1 cellular context compared by ENCODE assay signal in the genomic region with DNA sequence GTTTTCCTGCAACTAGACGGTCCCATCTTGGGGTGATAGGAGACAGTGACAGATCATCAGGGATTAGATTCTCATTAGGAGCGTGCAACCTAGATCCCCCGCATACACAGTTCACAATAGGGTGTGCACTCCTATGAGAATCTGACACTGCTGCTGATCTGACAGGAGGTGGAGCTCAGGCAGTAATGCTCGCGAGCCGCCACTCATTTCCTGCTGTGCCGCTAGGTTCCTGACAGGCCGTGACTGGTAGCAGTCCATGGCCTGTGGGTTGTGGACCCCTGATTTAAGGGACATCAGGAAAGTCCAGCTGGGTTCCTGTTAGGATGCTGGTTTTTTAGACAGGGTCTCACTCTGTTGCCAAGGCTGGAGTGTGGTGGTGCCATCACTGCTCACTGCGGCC.
A peak's percentile ranks its signal among the peaks of the same experiment; 100 is the strongest.
TF ChIP-seq lines count a peak whose summit lies in the region.

No MANE protein-coding gene starts in this region.

TF ChIP-seq in HepG2, 621 proteins besides CTCF, POLR2A, EP300 and RAD21:
- TF ChIP-seq, protein P1, sequence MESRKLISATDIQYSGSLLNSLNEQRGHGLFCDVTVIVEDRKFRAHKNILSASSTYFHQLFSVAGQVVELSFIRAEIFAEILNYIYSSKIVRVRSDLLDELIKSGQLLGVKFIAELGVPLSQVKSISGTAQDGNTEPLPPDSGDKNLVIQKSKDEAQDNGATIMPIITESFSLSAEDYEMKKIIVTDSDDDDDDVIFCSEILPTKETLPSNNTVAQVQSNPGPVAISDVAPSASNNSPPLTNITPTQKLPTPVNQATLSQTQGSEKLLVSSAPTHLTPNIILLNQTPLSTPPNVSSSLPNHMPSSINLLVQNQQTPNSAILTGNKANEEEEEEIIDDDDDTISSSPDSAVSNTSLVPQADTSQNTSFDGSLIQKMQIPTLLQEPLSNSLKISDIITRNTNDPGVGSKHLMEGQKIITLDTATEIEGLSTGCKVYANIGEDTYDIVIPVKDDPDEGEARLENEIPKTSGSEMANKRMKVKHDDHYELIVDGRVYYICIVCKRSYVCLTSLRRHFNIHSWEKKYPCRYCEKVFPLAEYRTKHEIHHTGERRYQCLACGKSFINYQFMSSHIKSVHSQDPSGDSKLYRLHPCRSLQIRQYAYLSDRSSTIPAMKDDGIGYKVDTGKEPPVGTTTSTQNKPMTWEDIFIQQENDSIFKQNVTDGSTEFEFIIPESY (CRISPR knock-in tag; IDR thresholded peaks at IDR 0.05), result peak; percentile 93
- no peak for TF ChIP-seq HOXA5 (CRISPR knock-in tag; IDR thresholded peaks at IDR 0.05)
